In genomic region chr6:3617192-3617631, GRCh38 we compare ENCODE assay signal across 1 cellular context.
TF ChIP-seq lines count a peak whose summit lies in the region.

No MANE protein-coding gene starts in this region.

TF ChIP-seq in HEK293, 187 proteins besides CTCF, POLR2A, EP300 and RAD21 (continued from another document):
- TF ChIP-seq, protein P1, sequence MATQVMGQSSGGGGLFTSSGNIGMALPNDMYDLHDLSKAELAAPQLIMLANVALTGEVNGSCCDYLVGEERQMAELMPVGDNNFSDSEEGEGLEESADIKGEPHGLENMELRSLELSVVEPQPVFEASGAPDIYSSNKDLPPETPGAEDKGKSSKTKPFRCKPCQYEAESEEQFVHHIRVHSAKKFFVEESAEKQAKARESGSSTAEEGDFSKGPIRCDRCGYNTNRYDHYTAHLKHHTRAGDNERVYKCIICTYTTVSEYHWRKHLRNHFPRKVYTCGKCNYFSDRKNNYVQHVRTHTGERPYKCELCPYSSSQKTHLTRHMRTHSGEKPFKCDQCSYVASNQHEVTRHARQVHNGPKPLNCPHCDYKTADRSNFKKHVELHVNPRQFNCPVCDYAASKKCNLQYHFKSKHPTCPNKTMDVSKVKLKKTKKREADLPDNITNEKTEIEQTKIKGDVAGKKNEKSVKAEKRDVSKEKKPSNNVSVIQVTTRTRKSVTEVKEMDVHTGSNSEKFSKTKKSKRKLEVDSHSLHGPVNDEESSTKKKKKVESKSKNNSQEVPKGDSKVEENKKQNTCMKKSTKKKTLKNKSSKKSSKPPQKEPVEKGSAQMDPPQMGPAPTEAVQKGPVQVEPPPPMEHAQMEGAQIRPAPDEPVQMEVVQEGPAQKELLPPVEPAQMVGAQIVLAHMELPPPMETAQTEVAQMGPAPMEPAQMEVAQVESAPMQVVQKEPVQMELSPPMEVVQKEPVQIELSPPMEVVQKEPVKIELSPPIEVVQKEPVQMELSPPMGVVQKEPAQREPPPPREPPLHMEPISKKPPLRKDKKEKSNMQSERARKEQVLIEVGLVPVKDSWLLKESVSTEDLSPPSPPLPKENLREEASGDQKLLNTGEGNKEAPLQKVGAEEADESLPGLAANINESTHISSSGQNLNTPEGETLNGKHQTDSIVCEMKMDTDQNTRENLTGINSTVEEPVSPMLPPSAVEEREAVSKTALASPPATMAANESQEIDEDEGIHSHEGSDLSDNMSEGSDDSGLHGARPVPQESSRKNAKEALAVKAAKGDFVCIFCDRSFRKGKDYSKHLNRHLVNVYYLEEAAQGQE (tag by site-specific recombination; IDR thresholded peaks at IDR 0.05): no peak
- TF ChIP-seq, protein P2, sequence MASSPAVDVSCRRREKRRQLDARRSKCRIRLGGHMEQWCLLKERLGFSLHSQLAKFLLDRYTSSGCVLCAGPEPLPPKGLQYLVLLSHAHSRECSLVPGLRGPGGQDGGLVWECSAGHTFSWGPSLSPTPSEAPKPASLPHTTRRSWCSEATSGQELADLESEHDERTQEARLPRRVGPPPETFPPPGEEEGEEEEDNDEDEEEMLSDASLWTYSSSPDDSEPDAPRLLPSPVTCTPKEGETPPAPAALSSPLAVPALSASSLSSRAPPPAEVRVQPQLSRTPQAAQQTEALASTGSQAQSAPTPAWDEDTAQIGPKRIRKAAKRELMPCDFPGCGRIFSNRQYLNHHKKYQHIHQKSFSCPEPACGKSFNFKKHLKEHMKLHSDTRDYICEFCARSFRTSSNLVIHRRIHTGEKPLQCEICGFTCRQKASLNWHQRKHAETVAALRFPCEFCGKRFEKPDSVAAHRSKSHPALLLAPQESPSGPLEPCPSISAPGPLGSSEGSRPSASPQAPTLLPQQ (tag by site-specific recombination; IDR thresholded peaks at IDR 0.05): 0 out of 2 replicates have a peak, but pooled peaks have one; percentile 20
- TF ChIP-seq, protein P3, sequence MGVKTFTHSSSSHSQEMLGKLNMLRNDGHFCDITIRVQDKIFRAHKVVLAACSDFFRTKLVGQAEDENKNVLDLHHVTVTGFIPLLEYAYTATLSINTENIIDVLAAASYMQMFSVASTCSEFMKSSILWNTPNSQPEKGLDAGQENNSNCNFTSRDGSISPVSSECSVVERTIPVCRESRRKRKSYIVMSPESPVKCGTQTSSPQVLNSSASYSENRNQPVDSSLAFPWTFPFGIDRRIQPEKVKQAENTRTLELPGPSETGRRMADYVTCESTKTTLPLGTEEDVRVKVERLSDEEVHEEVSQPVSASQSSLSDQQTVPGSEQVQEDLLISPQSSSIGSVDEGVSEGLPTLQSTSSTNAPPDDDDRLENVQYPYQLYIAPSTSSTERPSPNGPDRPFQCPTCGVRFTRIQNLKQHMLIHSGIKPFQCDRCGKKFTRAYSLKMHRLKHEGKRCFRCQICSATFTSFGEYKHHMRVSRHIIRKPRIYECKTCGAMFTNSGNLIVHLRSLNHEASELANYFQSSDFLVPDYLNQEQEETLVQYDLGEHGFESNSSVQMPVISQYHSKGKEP (tag by site-specific recombination; IDR thresholded peaks at IDR 0.05): 0 out of 2 replicates have a peak, but pooled peaks have one; percentile 11
- no peak for TF ChIP-seq ZNF274 (IDR thresholded peaks at IDR 0.05; ENCODE audit: low read length)
- TF ChIP-seq ZNF274 (tag by site-specific recombination; IDR thresholded peaks at IDR 0.05; ENCODE audit: borderline replicate concordance): no peak
- TF ChIP-seq ZBTB21 (tag by site-specific recombination; IDR thresholded peaks at IDR 0.05): no peak
- TF ChIP-seq ZNF354C (tag by site-specific recombination; IDR thresholded peaks at IDR 0.05; ENCODE audit: borderline replicate concordance, low read depth): no peak
- TF ChIP-seq ZSCAN30 (tag by site-specific recombination; IDR thresholded peaks at IDR 0.05): no peak
- TF ChIP-seq MEIS1 (CRISPR knock-in tag; IDR thresholded peaks at IDR 0.05; ENCODE audit: borderline replicate concordance): no peak
- TF ChIP-seq KLF10 (tag by site-specific recombination; IDR thresholded peaks at IDR 0.05): 0 out of 2 replicates have a peak, but pooled peaks have one; percentile 40
- peak; percentile 58; the same call in 1 of the 2 replicates for TF ChIP-seq BCL6B (tag by site-specific recombination; IDR thresholded peaks at IDR 0.05)
- TF ChIP-seq IKZF3 (tag by site-specific recombination; IDR thresholded peaks at IDR 0.05): 0 out of 2 replicates have a peak, but pooled peaks have one; percentile 26
- TF ChIP-seq ZNF585B (tag by site-specific recombination; IDR thresholded peaks at IDR 0.05): no peak
- peak; percentile 38; the same call in 1 of the 2 replicates for TF ChIP-seq ZNF366 (tag by site-specific recombination; conservative IDR thresholded peaks at IDR 0.05)
- no peak for TF ChIP-seq ZNF37A (tag by site-specific recombination; IDR thresholded peaks at IDR 0.05)
- TF ChIP-seq, protein P4, sequence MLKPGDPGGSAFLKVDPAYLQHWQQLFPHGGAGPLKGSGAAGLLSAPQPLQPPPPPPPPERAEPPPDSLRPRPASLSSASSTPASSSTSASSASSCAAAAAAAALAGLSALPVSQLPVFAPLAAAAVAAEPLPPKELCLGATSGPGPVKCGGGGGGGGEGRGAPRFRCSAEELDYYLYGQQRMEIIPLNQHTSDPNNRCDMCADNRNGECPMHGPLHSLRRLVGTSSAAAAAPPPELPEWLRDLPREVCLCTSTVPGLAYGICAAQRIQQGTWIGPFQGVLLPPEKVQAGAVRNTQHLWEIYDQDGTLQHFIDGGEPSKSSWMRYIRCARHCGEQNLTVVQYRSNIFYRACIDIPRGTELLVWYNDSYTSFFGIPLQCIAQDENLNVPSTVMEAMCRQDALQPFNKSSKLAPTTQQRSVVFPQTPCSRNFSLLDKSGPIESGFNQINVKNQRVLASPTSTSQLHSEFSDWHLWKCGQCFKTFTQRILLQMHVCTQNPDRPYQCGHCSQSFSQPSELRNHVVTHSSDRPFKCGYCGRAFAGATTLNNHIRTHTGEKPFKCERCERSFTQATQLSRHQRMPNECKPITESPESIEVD (tag by site-specific recombination; IDR thresholded peaks at IDR 0.05): peak; percentile 95
- TF ChIP-seq, protein P5, sequence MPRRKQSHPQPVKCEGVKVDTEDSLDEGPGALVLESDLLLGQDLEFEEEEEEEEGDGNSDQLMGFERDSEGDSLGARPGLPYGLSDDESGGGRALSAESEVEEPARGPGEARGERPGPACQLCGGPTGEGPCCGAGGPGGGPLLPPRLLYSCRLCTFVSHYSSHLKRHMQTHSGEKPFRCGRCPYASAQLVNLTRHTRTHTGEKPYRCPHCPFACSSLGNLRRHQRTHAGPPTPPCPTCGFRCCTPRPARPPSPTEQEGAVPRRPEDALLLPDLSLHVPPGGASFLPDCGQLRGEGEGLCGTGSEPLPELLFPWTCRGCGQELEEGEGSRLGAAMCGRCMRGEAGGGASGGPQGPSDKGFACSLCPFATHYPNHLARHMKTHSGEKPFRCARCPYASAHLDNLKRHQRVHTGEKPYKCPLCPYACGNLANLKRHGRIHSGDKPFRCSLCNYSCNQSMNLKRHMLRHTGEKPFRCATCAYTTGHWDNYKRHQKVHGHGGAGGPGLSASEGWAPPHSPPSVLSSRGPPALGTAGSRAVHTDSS (tag by site-specific recombination; IDR thresholded peaks at IDR 0.05): peak; percentile 43; the same call in 1 of the 2 replicates
- TF ChIP-seq ZNF677 (tag by site-specific recombination; IDR thresholded peaks at IDR 0.05): no peak
- TF ChIP-seq ZNF140 (tag by site-specific recombination; IDR thresholded peaks at IDR 0.05): no peak
- TF ChIP-seq PRDM10 (tag by site-specific recombination; IDR thresholded peaks at IDR 0.05): peak; percentile 62
- no peak for TF ChIP-seq OVOL3 (tag by site-specific recombination; IDR thresholded peaks at IDR 0.05)
- peak; percentile 51; the same call in 1 of the 2 replicates for TF ChIP-seq ZNF335 (tag by site-specific recombination; conservative IDR thresholded peaks at IDR 0.05)
- 0 out of 2 replicates have a peak, but pooled peaks have one; percentile 42 for TF ChIP-seq ZNF10 (tag by site-specific recombination; IDR thresholded peaks at IDR 0.05)
- TF ChIP-seq GLI4 (tag by site-specific recombination; IDR thresholded peaks at IDR 0.05): no peak
- no peak for TF ChIP-seq SCRT2 (tag by site-specific recombination; IDR thresholded peaks at IDR 0.05)
- no peak for TF ChIP-seq ZNF404 (tag by site-specific recombination; IDR thresholded peaks at IDR 0.05)
- TF ChIP-seq ZEB2 (tag by site-specific recombination; IDR thresholded peaks at IDR 0.05): no peak
- TF ChIP-seq ZNF518A (tag by site-specific recombination; conservative IDR thresholded peaks at IDR 0.05; ENCODE audit: low read depth): no peak
- TF ChIP-seq ZNF561 (tag by site-specific recombination; IDR thresholded peaks at IDR 0.05; ENCODE audit: borderline replicate concordance): peak; percentile 69; the same call in 1 of the 2 replicates
TF ChIP-seq in HEK293: peak in this region for 20.
